In genomic region chr14:96906434-96906833, GRCh38 we compare ENCODE assay signal across 12 cellular contexts.
DNase-seq lines count a peak whose midpoint lies in the region; ATAC-seq and TF ChIP-seq lines count a peak whose summit lies in the region.
"Had no signal": no experiment of that assay in that cellular context is flagged by ENCODE, and none has a peak within 500 bp of the region (broad histone marks: within the 10 kb centered on the region; RNA-seq: fewer than 3 reads in every experiment).

No MANE protein-coding gene starts in this region.

- CTCF ChIA-PET in A673 (lab: Charles Lee) = no interaction called here

- no peak for DNase-seq in CD14-positive monocyte (ENCODE audit: low spot score)
- DNase-seq in NAMALWA (ENCODE audit: low spot score) = peak; percentile 19
- no peak for DNase-seq in caudate nucleus (lab: John Stamatoyannopoulos, UW)
- no peak for DNase-seq in amygdala (lab: John Stamatoyannopoulos, UW)
- no peak for DNase-seq in A673 (ENCODE audit: low spot score)
- DNase-seq: DMS79, H7 had no signal

- no peaks in the 10 kb centered on the region for H3K27me3 ChIP-seq in A673 (replicated peaks; ENCODE audit: insufficient read depth, low read depth, low read length, poor library complexity)

- no peak overlapping the region for H3K4me3 Mint-ChIP-seq in CD14-positive monocyte
- H3K4me3 Mint-ChIP-seq: B cell, GM23338 had no signal

- no TSS peak for BruUV-seq in A673 (replicated peaks; lab: Mats Ljungman, UMichigan)

- POLR2A ChIA-PET in A673 (lab: Charles Lee; ENCODE audit: low non-redundant PET) = no interaction called here

- H3K27me3 Mint-ChIP-seq in CD14-positive monocyte (ENCODE audit: low read depth in 3 of 3) = peaks cover 0 to 3% (median 3%) of the 10 kb centered on the region in 3 donors
- H3K27me3 Mint-ChIP-seq: B cell had no signal

- H3K4me1 Mint-ChIP-seq in CD14-positive monocyte = peaks cover 58% of the 10 kb centered on the region

- H3K9me3 Mint-ChIP-seq in CD14-positive monocyte = peaks cover 13 to 22% (median 20%) of the 10 kb centered on the region in 7 donors

- TF ChIP-seq CTCF in CD14-positive monocyte (IDR thresholded peaks at IDR 0.05) = no peak
- no peak for TF ChIP-seq CTCF in A673 (conservative IDR thresholded peaks at IDR 0.05; ENCODE audit: low read depth, low read length)

- peak overlapping the region; percentile 76 to 93 (median 89) for H3K27ac Mint-ChIP-seq in CD14-positive monocyte
- H3K27ac Mint-ChIP-seq: B cell, GM23338 had no signal

- H3K27ac ChIP-seq in caudate nucleus (ENCODE audit: low read depth, low read length) = peak overlapping the region; percentile 46
- no peak overlapping the region for H3K27ac ChIP-seq in A673 (ENCODE audit: low read depth, low read length, poor library complexity, severe bottlenecking)

- ATAC-seq in HG02610 (IDR thresholded peaks at IDR 0.05; ENCODE audit: unreplicated experiment) = no peak
- ATAC-seq in GM18520 (IDR thresholded peaks at IDR 0.05; ENCODE audit: unreplicated experiment) = no peak
- ATAC-seq: GM12878, GM23338 had no signal

- H3K36me3 Mint-ChIP-seq in CD14-positive monocyte = peaks cover 0 to 6% of the 10 kb centered on the region in 2 donors

- peaks cover 8% of the 10 kb centered on the region for H3K9me3 ChIP-seq in A673 (ENCODE audit: low read depth, low read length, poor library complexity, severe bottlenecking)

- H3K4me1 ChIP-seq in A673 (ENCODE audit: insufficient read depth, low read length, poor library complexity, severe bottlenecking) = no peaks in the 10 kb centered on the region

- H3K36me3 ChIP-seq in A673 (ENCODE audit: insufficient read depth, low read length, poor library complexity, severe bottlenecking) = no peaks in the 10 kb centered on the region

- H3K4me3 ChIP-seq in A673 (ENCODE audit: low read depth, low read length, poor library complexity, severe bottlenecking) = no peak overlapping the region
- H3K4me3 ChIP-seq: GM12878, GM23338 had no signal

- intact Hi-C loops in CD14-positive monocyte (cut with micrococcal nuclease) (no loop called here), A673 (cut with micrococcal nuclease; ENCODE audit: unreplicated experiment) (no loop called here)
